Comparison of ENCODE assay signal across 8 cellular contexts in the genomic region with DNA sequence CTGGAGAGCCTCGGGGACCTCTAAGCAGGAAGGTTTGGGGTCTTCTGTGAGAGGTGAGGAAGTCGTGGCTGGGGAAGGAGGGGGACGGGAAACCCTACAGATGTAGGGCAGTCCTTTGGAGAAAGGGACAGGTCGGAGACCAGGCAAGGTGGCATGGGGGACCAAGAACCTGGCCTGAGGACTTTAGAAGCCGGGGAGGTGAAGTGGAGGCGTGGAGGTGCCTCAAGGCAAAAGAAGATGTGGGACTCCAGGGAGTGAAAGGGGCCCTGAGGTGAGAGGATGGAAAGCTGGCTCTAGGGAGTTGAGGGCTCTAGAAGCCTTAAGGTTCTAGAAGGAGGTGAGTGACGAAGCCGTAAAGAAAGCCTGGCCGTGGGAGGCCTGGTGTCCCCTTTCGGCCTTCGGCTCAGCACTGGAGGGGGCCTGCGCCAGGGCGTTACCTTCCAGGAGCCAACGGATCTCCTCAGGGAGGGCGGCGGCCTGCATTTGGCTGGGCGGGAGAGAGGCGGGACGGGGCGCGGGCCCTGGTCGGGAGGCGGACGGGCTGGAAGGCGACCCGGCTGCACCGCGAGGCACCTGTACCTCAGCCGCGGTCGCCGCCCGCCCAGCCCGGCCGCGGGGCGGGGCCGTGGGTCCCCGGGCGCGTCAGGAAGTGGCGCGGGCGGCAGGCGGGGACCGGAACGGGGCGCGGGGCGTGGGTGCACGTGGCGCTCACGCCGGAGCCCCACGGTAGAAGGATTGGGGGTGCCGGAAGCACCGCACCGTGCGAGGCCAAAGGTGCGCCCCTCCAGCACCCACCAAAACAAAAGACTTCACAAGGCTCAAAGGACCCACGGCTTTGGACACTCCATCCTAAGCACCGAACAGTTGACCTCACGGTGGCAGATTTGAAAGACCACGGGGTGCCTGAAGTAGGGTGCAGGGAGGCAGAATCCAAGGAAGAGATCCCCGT. TPM values are rescaled to one million over a fixed set of nuclear protein-coding genes. Genes with fewer than 3 reads are reported as not detected.
DNase-seq lines count a peak whose midpoint lies in the region; ATAC-seq and TF ChIP-seq lines count a peak whose summit lies in the region.

A gene (minus strand): TSS at position 577 of the 949 bp plus-strand sequence.

- intact Hi-C loops in left ventricle myocardium superior (cut with micrococcal nuclease) = no loop called here

- peak within 1 kb of the TSS; percentile 73 for H3K4me3 ChIP-seq in GM12864 (ENCODE audit: low read depth, low read length)

- DNase-seq in GM12864 (ENCODE audit: low read depth) (no peak), left ventricle myocardium superior (peak; percentile 31), AG20443 (ENCODE audit: low spot score) (no peak)
- DNase-seq in stimulated activated CD4-positive, alpha-beta T cell treated with anti-CD3 and anti-CD28 coated beads, Interleukin-4, amount 100 ng/mL, for 48 hours (ENCODE audit: low read depth in 2 of 2) = peak; percentile 49 to 52

- CTCF ChIA-PET in activated CD8-positive, alpha-beta memory T cell treated with anti-CD3 and anti-CD28 coated beads for 36 hours (lab: Charles Lee) = interaction anchor here (1.0 kb wide), 1 partner anchor 792 kb away, joined by 3 read pairs; no protein-coding TSS in a partner anchor

- POLR2A ChIA-PET in activated CD8-positive, alpha-beta memory T cell treated with anti-CD3 and anti-CD28 coated beads for 36 hours (lab: Charles Lee) = interaction anchor here (1.7 kb wide), 1 partner anchor 10 kb away, joined by 5 read pairs; no protein-coding TSS in a partner anchor

- ATAC-seq in HG03039 (IDR thresholded peaks at IDR 0.05; ENCODE audit: unreplicated experiment) (peak; percentile 48), left ventricle myocardium superior (no peak), GM19467 (IDR thresholded peaks at IDR 0.05; ENCODE audit: unreplicated experiment) (no peak), GM21737 (IDR thresholded peaks at IDR 0.05; ENCODE audit: unreplicated experiment) (no peak)

- no peak for TF ChIP-seq CTCF in GM12864 (IDR thresholded peaks at IDR 0.05; ENCODE audit: low read depth, low read length, missing control alignments)

RNA-seq across cellular contexts. Expression of the gene that starts here (rescaled TPM):
- total RNA-seq in activated CD8-positive, alpha-beta memory T cell treated with anti-CD3 and anti-CD28 coated beads for 36 hours = 10 to 100 TPM; 52.8 to 53.2 TPM
- 0.27 TPM for total RNA-seq in left ventricle myocardium superior

Comparison
In these comparisons a context has a peak if more than half of its experiments do, and no peak if none do; other contexts are left out.
1. RNA of the gene that starts here (total RNA-seq): 52.8 to 53.2 TPM in activated CD8-positive, alpha-beta memory T cell treated with anti-CD3 and anti-CD28 coated beads for 36 hours; 0.27 TPM in left ventricle myocardium superior (single experiment); every median in the first group is over 10 times any median in the second.
2. Peak in DNase-seq in left ventricle myocardium superior; RNA of the gene not detected or under 1 TPM.
3. DNase-seq: peak in stimulated activated CD4-positive, alpha-beta T cell treated with anti-CD3 and anti-CD28 coated beads, Interleukin-4, amount 100 ng/mL, for 48 hours (2 of 2); none in GM12864 (single experiment) and AG20443 (single experiment).